ENCODE assay signal across 7 cellular contexts in genomic region chr16:67017451-67017750, GRCh38. TPM values are rescaled to one million over a fixed set of nuclear protein-coding genes. Genes with fewer than 3 reads are reported as not detected.
"Had no signal": no experiment of that assay in that cellular context is flagged by ENCODE, and none has a peak within 500 bp of the region (broad histone marks: within the 10 kb centered on the region; RNA-seq: fewer than 3 reads in every experiment).

No MANE protein-coding gene starts in this region.

- H3K4me3 Mint-ChIP-seq: activated naive CD4-positive, alpha-beta T cell treated with anti-CD3 and anti-CD28 coated beads for 36 hours had no signal

- H3K9me3 ChIP-seq: lower lobe of right lung, neutrophil, suprapubic skin had no signal

- H3K36me3 ChIP-seq: lower lobe of right lung, neutrophil, suprapubic skin had no signal

- H3K27me3 ChIP-seq: suprapubic skin had no signal

- H3K4me3 ChIP-seq: lower lobe of right lung, skin epidermis, suprapubic skin had no signal

- H3K27ac Mint-ChIP-seq: activated naive CD4-positive, alpha-beta T cell treated with anti-CD3 and anti-CD28 coated beads for 36 hours had no signal

- H3K9me3 Mint-ChIP-seq: activated naive CD4-positive, alpha-beta T cell treated with anti-CD3 and anti-CD28 coated beads for 36 hours had no signal

- H3K27ac ChIP-seq: lower lobe of right lung, neutrophil, skin epidermis, suprapubic skin had no signal

RNA-seq across cellular contexts. Expression of gene CES4A, which starts 29.0 kb away (rescaled TPM):
- total RNA-seq: SK-MEL-5 had no signal

RNA-seq across cellular contexts. Expression of gene CES3, which starts 56.3 kb away (rescaled TPM):
- total RNA-seq: dermis microvascular lymphatic vessel endothelial cell had no signal
